In the genomic region with DNA sequence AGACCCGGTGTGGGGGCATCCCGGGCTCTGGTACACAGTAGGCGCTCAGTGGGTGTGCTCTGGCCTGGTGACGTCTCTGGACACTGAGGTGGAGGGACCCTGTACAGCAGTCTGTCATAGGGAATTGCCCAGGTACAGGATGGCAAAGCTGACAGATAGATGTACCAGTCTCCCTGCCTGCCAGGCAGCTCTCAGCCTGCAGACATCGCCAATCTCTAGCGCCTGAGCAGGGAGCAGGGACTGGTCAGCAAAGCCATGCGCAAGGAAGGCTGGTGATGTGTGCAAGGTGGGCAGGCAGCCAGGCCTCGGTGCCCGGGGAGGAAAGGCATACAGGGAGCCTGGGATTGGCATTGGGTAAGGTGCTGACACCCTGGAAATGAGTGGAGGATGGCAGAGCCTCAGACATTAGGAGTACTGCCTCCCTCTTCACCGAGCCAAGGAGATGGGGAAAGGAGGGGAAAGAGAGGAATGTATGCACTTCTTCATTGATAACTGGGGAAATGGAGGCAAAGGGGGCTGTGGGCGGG, we compare ENCODE assay signal across 26 cellular contexts.
"Had no signal": no experiment of that assay in that cellular context is flagged by ENCODE, and none has a peak within 500 bp of the region (broad histone marks: within the 10 kb centered on the region; RNA-seq: fewer than 3 reads in every experiment).

No MANE protein-coding gene starts in this region.

- H3K4me1 ChIP-seq: adrenal gland, ascending aorta, colonic mucosa, esophagus squamous epithelium, right lobe of liver, thyroid gland, upper lobe of left lung had no signal

- ATAC-seq: activated naive CD4-positive, alpha-beta T cell treated with anti-CD3 and anti-CD28 coated beads, Interleukin-2, amount 50 U/mL, for 72 hours; activated T-cell treated with anti-CD3 and anti-CD28 coated beads, Interleukin-2, amount 50 U/mL, for 72 hours; left cardiac atrium; naive thymus-derived CD8-positive, alpha-beta T cell; stimulated activated naive CD8-positive, alpha-beta T cell treated with anti-CD3 and anti-CD28 coated beads, Interleukin-15, Interleukin-2, amounts not matched to agents 100 U/mL and 50 U/mL, for 24 hours had no signal

- H3K9me3 ChIP-seq: adrenal gland, ascending aorta, colonic mucosa, esophagus squamous epithelium, right lobe of liver, thyroid gland, upper lobe of left lung had no signal

- DNase-seq: activated CD4-positive, alpha-beta T cell treated with anti-CD3 and anti-CD28 coated beads for 4 hours; activated CD4-positive, alpha-beta T cell treated with anti-CD3 and anti-CD28 coated beads, Interleukin-2, amount 50 U/mL, for 4 hours; activated naive CD4-positive, alpha-beta T cell; activated T-cell treated with anti-CD3 and anti-CD28 coated beads for 4 hours; activated T-cell treated with anti-CD3 and anti-CD28 coated beads, Interleukin-2, amount 50 U/mL, for 72 hours; cerebellar nuclear complex; colonic mucosa; effector CD8-positive, alpha-beta T cell; esophagus squamous epithelium; foreskin melanocyte; left cardiac atrium; mammary epithelial cell; naive thymus-derived CD8-positive, alpha-beta T cell; right lobe of liver; stimulated activated CD4-positive, alpha-beta T cell treated with anti-CD3 and anti-CD28 coated beads, Interleukin-2, amount 100 ng/mL, for 48 hours; stimulated activated naive CD8-positive, alpha-beta T cell treated with anti-CD3 and anti-CD28 coated beads, Interleukin-15, Interleukin-2, amounts not matched to agents 100 U/mL and 50 U/mL, for 24 hours; thyroid gland had no signal

- H3K27ac ChIP-seq: adrenal gland, ascending aorta, cardiac muscle cell, colonic mucosa, epithelial cell of prostate, esophagus squamous epithelium, right lobe of liver, thyroid gland, upper lobe of left lung, VCaP had no signal

- H3K4me3 ChIP-seq: adrenal gland, ascending aorta, cardiac muscle cell, colonic mucosa, esophagus squamous epithelium, right lobe of liver, thyroid gland, upper lobe of left lung had no signal

- FAIRE-seq: endometrium, keratinocyte had no signal

- H3K27me3 ChIP-seq: ascending aorta, cardiac muscle cell, colonic mucosa, right lobe of liver, thyroid gland, upper lobe of left lung had no signal

- H3K36me3 ChIP-seq: adrenal gland, ascending aorta, cardiac muscle cell, colonic mucosa, esophagus squamous epithelium, right lobe of liver, thyroid gland, upper lobe of left lung had no signal
